In the genomic region with DNA sequence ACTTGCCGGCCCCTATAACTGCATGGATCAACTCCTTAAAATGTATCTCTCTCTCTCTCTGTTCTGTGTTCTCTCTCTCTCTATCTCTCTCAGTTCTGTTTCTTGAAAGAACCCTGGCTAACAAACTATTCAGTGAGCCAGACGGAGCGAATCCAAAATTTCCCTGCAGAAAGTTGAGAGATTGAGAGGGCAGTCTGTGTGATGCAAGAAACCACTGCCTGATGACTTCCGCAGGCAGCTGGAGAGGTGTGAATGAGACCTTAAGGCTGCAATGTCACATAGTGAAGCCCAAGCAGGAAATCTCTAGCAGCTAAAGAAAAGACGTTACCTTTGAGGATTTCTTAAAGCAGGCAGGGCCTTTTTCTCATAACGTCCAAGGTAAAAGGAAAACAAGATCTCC, we compare ENCODE assay signal across 28 cellular contexts. TPM values are rescaled to one million over a fixed set of nuclear protein-coding genes. Genes with fewer than 3 reads are reported as not detected.
DNase-seq lines count a peak whose midpoint lies in the region; ATAC-seq and TF ChIP-seq lines count a peak whose summit lies in the region.
"Had no signal": no experiment of that assay in that cellular context is flagged by ENCODE, and none has a peak within 500 bp of the region (broad histone marks: within the 10 kb centered on the region; RNA-seq: fewer than 3 reads in every experiment).

No MANE protein-coding gene starts in this region.

- H3K4me3 Mint-ChIP-seq in activated CD4-positive, alpha-beta T cell treated with anti-CD3 and anti-CD28 coated beads, Interleukin-2, amount 10 ng/mL, durations not matched to agents 24 days and 14 days: no peak overlapping the region
- H3K4me3 Mint-ChIP-seq in activated CD4-positive, alpha-beta T cell treated with anti-CD3 and anti-CD28 coated beads, Interleukin-2, amount 10 ng/mL, durations not matched to agents 7 days and 5 days: no peak overlapping the region
- peak overlapping the region; percentile 7 to 32 for H3K4me3 Mint-ChIP-seq in effector memory CD8-positive, alpha-beta T cell
- no peak overlapping the region for H3K4me3 Mint-ChIP-seq in H9
- H3K4me3 Mint-ChIP-seq: activated CD8-positive, alpha-beta T cell treated with anti-CD3 and anti-CD28 coated beads, Interleukin-2, amount 10 ng/mL, durations not matched to agents 7 days and 5 days; endodermal cell had no signal

- H3K9me3 ChIP-seq in neutrophil: no peaks in the 10 kb centered on the region
- no peaks in the 10 kb centered on the region for H3K9me3 ChIP-seq in H9 (ENCODE audit: control insufficient read depth, low read depth, low read length)
- H3K9me3 ChIP-seq: adrenal gland, esophagus squamous epithelium, psoas muscle, upper lobe of left lung had no signal

- no peak overlapping the region for H4K5ac ChIP-seq in H9 (ENCODE audit: insufficient read length, low read depth, low read length)

- no peak overlapping the region for H4K8ac ChIP-seq in H9 (replicated peaks; ENCODE audit: insufficient read length, low read depth, low read length)

- H3K4me1 Mint-ChIP-seq in activated CD4-positive, alpha-beta T cell treated with anti-CD3 and anti-CD28 coated beads, Interleukin-2, amount 10 ng/mL, durations not matched to agents 24 days and 14 days: peaks cover 7% of the 10 kb centered on the region
- peaks cover 7% of the 10 kb centered on the region for H3K4me1 Mint-ChIP-seq in activated CD4-positive, alpha-beta T cell treated with anti-CD3 and anti-CD28 coated beads, Interleukin-2, amount 10 ng/mL, durations not matched to agents 7 days and 5 days
- H3K4me1 Mint-ChIP-seq in effector memory CD8-positive, alpha-beta T cell (ENCODE audit: low read depth in 2 of 2): peaks cover 6 to 9% of the 10 kb centered on the region in 2 donors
- no peaks in the 10 kb centered on the region for H3K4me1 Mint-ChIP-seq in H9
- H3K4me1 Mint-ChIP-seq: endodermal cell had no signal

- H3K23ac ChIP-seq in H9 (ENCODE audit: insufficient read length, low read depth, low read length): no peak overlapping the region

- H3K27me3 ChIP-seq in neutrophil (no peaks in the 10 kb centered on the region), H9 (ENCODE audit: insufficient read depth, low read length) (no peaks in the 10 kb centered on the region)
- H3K27me3 ChIP-seq: adrenal gland, brain microvascular endothelial cell, esophagus squamous epithelium, upper lobe of left lung had no signal

- no peak overlapping the region for H3K56ac ChIP-seq in H9 (ENCODE audit: insufficient read length, low read depth, low read length)

- H3K4ac ChIP-seq in H9 (ENCODE audit: low read depth, low read length): no peak overlapping the region

- no peak overlapping the region for H3K18ac ChIP-seq in H9 (ENCODE audit: insufficient read length, low read depth, low read length)

- CTCF ChIA-PET in activated CD4-positive, alpha-beta T cell treated with anti-CD3 and anti-CD28 coated beads, Interleukin-2, amount 10 ng/mL, durations not matched to agents 7 days and 5 days (lab: Charles Lee): no interaction called here

- no peaks in the 10 kb centered on the region for H3K36me3 ChIP-seq in neutrophil
- H3K36me3 ChIP-seq: adrenal gland, brain microvascular endothelial cell, esophagus squamous epithelium, upper lobe of left lung had no signal

- no peak overlapping the region for H3K14ac ChIP-seq in H9 (ENCODE audit: insufficient read depth, low read length)

- H3K79me1 ChIP-seq in H9 (ENCODE audit: insufficient read depth, low read depth, low read length, poor library complexity, severe bottlenecking): no peaks in the 10 kb centered on the region

- H3K27ac ChIP-seq in neutrophil: peak overlapping the region; percentile 64
- no peak overlapping the region for H3K27ac ChIP-seq in H9 (ENCODE audit: insufficient read length, low read depth, low read length)
- H3K27ac ChIP-seq: adrenal gland, brain microvascular endothelial cell, coronary artery, esophagus squamous epithelium, psoas muscle, upper lobe of left lung had no signal

- no peak overlapping the region for H3K4me2 ChIP-seq in H9 (ENCODE audit: insufficient read depth, insufficient read length, low read length)

- intact Hi-C loops in activated CD4-positive, alpha-beta T cell treated with anti-CD3 and anti-CD28 coated beads, Interleukin-2, amount 10 ng/mL, durations not matched to agents 24 days and 14 days (cut with micrococcal nuclease): no loop called here

- H2BK5ac ChIP-seq in H9 (ENCODE audit: insufficient read length, low read length): no peak overlapping the region

- H2BK12ac ChIP-seq in H9 (ENCODE audit: insufficient read length, low read depth, low read length): no peak overlapping the region

- H3K27ac Mint-ChIP-seq in activated CD4-positive, alpha-beta T cell treated with anti-CD3 and anti-CD28 coated beads, Interleukin-2, amount 10 ng/mL, durations not matched to agents 24 days and 14 days: no peak overlapping the region
- H3K27ac Mint-ChIP-seq in activated CD4-positive, alpha-beta T cell treated with anti-CD3 and anti-CD28 coated beads, Interleukin-2, amount 10 ng/mL, durations not matched to agents 7 days and 5 days: no peak overlapping the region
- H3K27ac Mint-ChIP-seq in effector memory CD8-positive, alpha-beta T cell: peak overlapping the region in 1 of 2 donors; percentile 18
- no peak overlapping the region for H3K27ac Mint-ChIP-seq in H9
- H3K27ac Mint-ChIP-seq: activated CD8-positive, alpha-beta T cell treated with anti-CD3 and anti-CD28 coated beads, Interleukin-2, amount 10 ng/mL, durations not matched to agents 7 days and 5 days; endodermal cell had no signal

- H2BK15ac ChIP-seq in H9 (ENCODE audit: low read depth, low read length): no peak overlapping the region

- TF ChIP-seq CTCF in neutrophil (IDR thresholded peaks at IDR 0.05): no peak
- no peak for TF ChIP-seq CTCF in H9 (conservative IDR thresholded peaks at IDR 0.05)

- peaks cover 3% of the 10 kb centered on the region for H3K9me3 Mint-ChIP-seq in activated CD4-positive, alpha-beta T cell treated with anti-CD3 and anti-CD28 coated beads, Interleukin-2, amount 10 ng/mL, durations not matched to agents 24 days and 14 days
- H3K9me3 Mint-ChIP-seq in activated CD4-positive, alpha-beta T cell treated with anti-CD3 and anti-CD28 coated beads, Interleukin-2, amount 10 ng/mL, durations not matched to agents 7 days and 5 days: no peaks in the 10 kb centered on the region
- no peaks in the 10 kb centered on the region for H3K9me3 Mint-ChIP-seq in effector memory CD8-positive, alpha-beta T cell
- peaks cover 3 to 4% of the 10 kb centered on the region in 2 experiments; a peak in 3 of 5 replicates for H3K9me3 Mint-ChIP-seq in H9
- H3K9me3 Mint-ChIP-seq: CD4-positive, alpha-beta memory T cell had no signal

- no peak overlapping the region for H2BK20ac ChIP-seq in H9 (ENCODE audit: low read depth, low read length, poor library complexity, severe bottlenecking)

- H3K36me3 Mint-ChIP-seq in activated CD4-positive, alpha-beta T cell treated with anti-CD3 and anti-CD28 coated beads, Interleukin-2, amount 10 ng/mL, durations not matched to agents 24 days and 14 days (ENCODE audit: low read depth): no peaks in the 10 kb centered on the region
- no peaks in the 10 kb centered on the region for H3K36me3 Mint-ChIP-seq in activated CD4-positive, alpha-beta T cell treated with anti-CD3 and anti-CD28 coated beads, Interleukin-2, amount 10 ng/mL, durations not matched to agents 7 days and 5 days (ENCODE audit: low read depth)
- H3K36me3 Mint-ChIP-seq in effector memory CD8-positive, alpha-beta T cell (ENCODE audit: insufficient read depth): peaks cover 3% of the 10 kb centered on the region
- H3K36me3 Mint-ChIP-seq in H9 (ENCODE audit: insufficient read depth in 1 of 3, low read depth in 3 of 3): no peaks in the 10 kb centered on the region; a peak in 1 of 7 replicates
- H3K36me3 Mint-ChIP-seq: CD4-positive, alpha-beta memory T cell had no signal

- no peak overlapping the region for H4K91ac ChIP-seq in H9 (ENCODE audit: insufficient read length, low read depth, low read length)

- ATAC-seq in effector memory CD8-positive, alpha-beta T cell (replicated peaks): peak; percentile 81
- ATAC-seq in GM21529 (IDR thresholded peaks at IDR 0.05; ENCODE audit: unreplicated experiment): no peak
- ATAC-seq: activated CD8-positive, alpha-beta T cell treated with anti-CD3 and anti-CD28 coated beads, Interleukin-2, amount 10 ng/mL, durations not matched to agents 7 days and 5 days; PC-3; psoas muscle had no signal

- H2AFZ ChIP-seq in H9 (ENCODE audit: low read length): no peak overlapping the region

- H3K4me1 ChIP-seq in neutrophil (ENCODE audit: control insufficient read depth in 1 of 2, insufficient read depth in 1 of 2, low read depth in 1 of 2, low read length in 1 of 2): peaks cover 15 to 16% of the 10 kb centered on the region in 2 experiments
- no peaks in the 10 kb centered on the region for H3K4me1 ChIP-seq in H9 (ENCODE audit: insufficient read depth, low read length)
- H3K4me1 ChIP-seq: adrenal gland, esophagus squamous epithelium, psoas muscle, upper lobe of left lung had no signal

- no CpG with 5 or more reads among the region's 6 CpGs for WGBS in H9 (ENCODE audit: extremely low coverage, insufficient read length, low lambda C conversion rate)

- H3K79me2 ChIP-seq in H9 (ENCODE audit: insufficient read depth, low read length): no peaks in the 10 kb centered on the region; the same call in 1 of the 2 replicates

- peaks cover 5% of the 10 kb centered on the region for H3K27me3 Mint-ChIP-seq in activated CD4-positive, alpha-beta T cell treated with anti-CD3 and anti-CD28 coated beads, Interleukin-2, amount 10 ng/mL, durations not matched to agents 24 days and 14 days
- H3K27me3 Mint-ChIP-seq in activated CD4-positive, alpha-beta T cell treated with anti-CD3 and anti-CD28 coated beads, Interleukin-2, amount 10 ng/mL, durations not matched to agents 7 days and 5 days: no peaks in the 10 kb centered on the region
- H3K27me3 Mint-ChIP-seq in effector memory CD8-positive, alpha-beta T cell: no peaks in the 10 kb centered on the region
- no peaks in the 10 kb centered on the region for H3K27me3 Mint-ChIP-seq in H9 (ENCODE audit: low read depth)
- H3K27me3 Mint-ChIP-seq: CD4-positive, alpha-beta memory T cell had no signal

- no peaks in the 10 kb centered on the region for H4K20me1 ChIP-seq in H9 (ENCODE audit: control insufficient read depth, insufficient read depth, insufficient read length)

- no peak overlapping the region for H2BK120ac ChIP-seq in H9 (ENCODE audit: low read depth, low read length, poor library complexity, severe bottlenecking)

- no peak overlapping the region for H3T11ph ChIP-seq in H9 (ENCODE audit: low read length)

- POLR2A ChIA-PET in activated CD4-positive, alpha-beta T cell treated with anti-CD3 and anti-CD28 coated beads, Interleukin-2, amount 10 ng/mL, durations not matched to agents 7 days and 5 days (lab: Charles Lee): no interaction called here

- H3K4me3 ChIP-seq in neutrophil (ENCODE audit: low read depth in 1 of 2, low read length in 1 of 2): peak overlapping the region; percentile 13 to 38
- H3K4me3 ChIP-seq: adrenal gland, coronary artery, esophagus squamous epithelium, psoas muscle, upper lobe of left lung had no signal

- no peak overlapping the region for H2AK5ac ChIP-seq in H9 (ENCODE audit: insufficient read length, low read length)

- no peak overlapping the region for H3K9ac ChIP-seq in H9 (ENCODE audit: extremely low read depth, insufficient read length, low read length)

- no peaks in the 10 kb centered on the region for H3K23me2 ChIP-seq in H9 (ENCODE audit: insufficient read length, low read depth, low read length, poor library complexity, severe bottlenecking)

- peak; percentile 59 for DNase-seq in activated CD4-positive, alpha-beta T cell treated with anti-CD3 and anti-CD28 coated beads, Interleukin-2, amount 10 ng/mL, durations not matched to agents 24 days and 14 days
- no peak for DNase-seq in activated CD4-positive, alpha-beta T cell treated with anti-CD3 and anti-CD28 coated beads, Interleukin-2, amount 10 ng/mL, durations not matched to agents 7 days and 5 days
- peak; percentile 76 to 89 for DNase-seq in NOMO-1 (lab: John Stamatoyannopoulos, UW; ENCODE audit: unreplicated experiment in 2 of 2)
- DNase-seq in effector memory CD8-positive, alpha-beta T cell: peak in 1 of 3 experiments; percentile 5
- no peak for DNase-seq in H9
- DNase-seq in HuH-7.5 (ENCODE audit: low spot score): no peak
- DNase-seq: 8988T; activated CD4-positive, CD25-positive, alpha-beta regulatory T cell treated with anti-CD3 and anti-CD28 coated beads, Interleukin-2, amount 50 U/mL, for 72 hours; activated CD8-positive, alpha-beta T cell treated with anti-CD3 and anti-CD28 coated beads, Interleukin-2, amount 10 ng/mL, durations not matched to agents 7 days and 5 days; activated gamma-delta T cell; adrenal gland; brain microvascular endothelial cell; endodermal cell; esophagus squamous epithelium; GDM1; H7; mammary epithelial cell; NCI-H1048; NCI-H1930; NCI-H526 treated with DMSO at 0.1 percent for 48 hours; PC-3; psoas muscle; SHP77 treated with DMSO at 0.1 percent for 48 hours had no signal

RNA-seq across cellular contexts. Expression of a gene that starts 17.3 kb away (rescaled TPM):
- total RNA-seq in activated CD4-positive, alpha-beta T cell treated with anti-CD3 and anti-CD28 coated beads, Interleukin-2, amount 10 ng/mL, durations not matched to agents 24 days and 14 days: 103 and 113 TPM in 2 replicates
- 100 to 1,000 TPM; 180 to 220 TPM for total RNA-seq in activated CD4-positive, alpha-beta T cell treated with anti-CD3 and anti-CD28 coated beads, Interleukin-2, amount 10 ng/mL, durations not matched to agents 7 days and 5 days
- total RNA-seq in H9 (2021): 24.5 and 26.3 TPM in 2 replicates

Comparison
In these comparisons a context has a peak if more than half of its experiments do, and no peak if none do; other contexts are left out.
1. DNase-seq: peak in activated CD4-positive, alpha-beta T cell treated with anti-CD3 and anti-CD28 coated beads, Interleukin-2, amount 10 ng/mL, durations not matched to agents 24 days and 14 days (single experiment) and NOMO-1 (2 of 2); none in activated CD4-positive, alpha-beta T cell treated with anti-CD3 and anti-CD28 coated beads, Interleukin-2, amount 10 ng/mL, durations not matched to agents 7 days and 5 days (single experiment), H9 (single experiment) and HuH-7.5 (single experiment).
2. H3K4me3 Mint-ChIP-seq: peak in effector memory CD8-positive, alpha-beta T cell (2 of 2); none in activated CD4-positive, alpha-beta T cell treated with anti-CD3 and anti-CD28 coated beads, Interleukin-2, amount 10 ng/mL, durations not matched to agents 24 days and 14 days (single experiment), activated CD4-positive, alpha-beta T cell treated with anti-CD3 and anti-CD28 coated beads, Interleukin-2, amount 10 ng/mL, durations not matched to agents 7 days and 5 days (single experiment) and H9 (0 of 2).